21 cellular contexts compared by ENCODE assay signal in genomic region chr16:83943516-83944050, GRCh38. TPM values are rescaled to one million over a fixed set of nuclear protein-coding genes. Genes with fewer than 3 reads are reported as not detected.
"Had no signal": no experiment of that assay in that cellular context is flagged by ENCODE, and none has a peak within 500 bp of the region (broad histone marks: within the 10 kb centered on the region; RNA-seq: fewer than 3 reads in every experiment).

No MANE protein-coding gene starts in this region.

- H3K27me3 Mint-ChIP-seq: activated CD4-positive, alpha-beta memory T cell treated with anti-CD3 and anti-CD28 coated beads, Interleukin-2, amount 10 ng/mL, durations not matched to agents 7 days and 5 days; activated CD4-positive, alpha-beta T cell treated with anti-CD3 and anti-CD28 coated beads, Interleukin-2, amount 10 ng/mL, durations not matched to agents 7 days and 5 days; activated naive CD8-positive, alpha-beta T cell; activated T-helper 17 cell treated with anti-CD3 and anti-CD28 coated beads, Interleukin-2, amount 50 U/mL, for 72 hours; brain; T-cell had no signal

- H3K27ac ChIP-seq: KMS-11 had no signal

- ATAC-seq: activated T-helper 17 cell treated with anti-CD3 and anti-CD28 coated beads, Interleukin-2, amount 50 U/mL, for 72 hours; T-cell had no signal

- H3K27ac Mint-ChIP-seq: activated CD4-positive, alpha-beta memory T cell treated with anti-CD3 and anti-CD28 coated beads, Interleukin-2, amount 10 ng/mL, durations not matched to agents 7 days and 5 days; activated CD4-positive, alpha-beta T cell treated with anti-CD3 and anti-CD28 coated beads, Interleukin-2, amount 10 ng/mL, durations not matched to agents 7 days and 5 days; activated naive CD4-positive, alpha-beta T cell treated with anti-CD3 and anti-CD28 coated beads for 36 hours; activated naive CD8-positive, alpha-beta T cell; activated T-helper 17 cell treated with anti-CD3 and anti-CD28 coated beads, Interleukin-2, amount 50 U/mL, for 72 hours; brain; T-cell had no signal

- H3K9me3 Mint-ChIP-seq: activated CD4-positive, alpha-beta memory T cell treated with anti-CD3 and anti-CD28 coated beads, Interleukin-2, amount 10 ng/mL, durations not matched to agents 7 days and 5 days; activated CD4-positive, alpha-beta T cell treated with anti-CD3 and anti-CD28 coated beads, Interleukin-2, amount 10 ng/mL, durations not matched to agents 7 days and 5 days; activated naive CD4-positive, alpha-beta T cell treated with anti-CD3 and anti-CD28 coated beads for 36 hours; activated T-helper 17 cell treated with anti-CD3 and anti-CD28 coated beads, Interleukin-2, amount 50 U/mL, for 72 hours; T-cell had no signal

- H3K4me3 Mint-ChIP-seq: activated CD4-positive, alpha-beta memory T cell treated with anti-CD3 and anti-CD28 coated beads, Interleukin-2, amount 10 ng/mL, durations not matched to agents 7 days and 5 days; activated CD4-positive, alpha-beta T cell treated with anti-CD3 and anti-CD28 coated beads, Interleukin-2, amount 10 ng/mL, durations not matched to agents 7 days and 5 days; activated naive CD4-positive, alpha-beta T cell treated with anti-CD3 and anti-CD28 coated beads for 36 hours; activated naive CD8-positive, alpha-beta T cell; activated T-helper 17 cell treated with anti-CD3 and anti-CD28 coated beads, Interleukin-2, amount 50 U/mL, for 72 hours; brain; T-cell had no signal

- DNase-seq: activated CD4-positive, alpha-beta memory T cell treated with anti-CD3 and anti-CD28 coated beads, Interleukin-2, amount 10 ng/mL, durations not matched to agents 7 days and 5 days; activated CD4-positive, alpha-beta T cell treated with anti-CD3 and anti-CD28 coated beads, Interleukin-2, amount 10 ng/mL, durations not matched to agents 7 days and 5 days; activated CD4-positive, CD25-positive, alpha-beta regulatory T cell; activated gamma-delta T cell; activated naive CD4-positive, alpha-beta T cell treated with anti-CD3 and anti-CD28 coated beads for 36 hours; activated T-cell treated with anti-CD3 and anti-CD28 coated beads for 4 hours; activated T-cell treated with anti-CD3 and anti-CD28 coated beads, Interleukin-2, amount 50 U/mL, for 48 hours; amygdala; NCI-H1092; NCI-H1417; NCI-H1930; NCI-H524; PC-3; SIG-M5; T-cell; T-helper 2 cell had no signal

- H3K4me2 ChIP-seq: KMS-11 had no signal

RNA-seq across cellular contexts. Expression of gene NECAB2, which starts 24.5 kb away (rescaled TPM):
- total RNA-seq: activated CD4-positive, alpha-beta memory T cell treated with anti-CD3 and anti-CD28 coated beads, Interleukin-2, amount 10 ng/mL, durations not matched to agents 7 days and 5 days; activated CD4-positive, alpha-beta T cell treated with anti-CD3 and anti-CD28 coated beads, Interleukin-2, amount 10 ng/mL, durations not matched to agents 7 days and 5 days; activated CD8-positive, alpha-beta memory T cell treated with anti-CD3 and anti-CD28 coated beads for 36 hours; activated naive CD4-positive, alpha-beta T cell treated with anti-CD3 and anti-CD28 coated beads for 36 hours; activated T-helper 17 cell treated with anti-CD3 and anti-CD28 coated beads, Interleukin-2, amount 50 U/mL, for 72 hours; T-cell had no signal
